1 cellular context compared by ENCODE assay signal in the genomic region with DNA sequence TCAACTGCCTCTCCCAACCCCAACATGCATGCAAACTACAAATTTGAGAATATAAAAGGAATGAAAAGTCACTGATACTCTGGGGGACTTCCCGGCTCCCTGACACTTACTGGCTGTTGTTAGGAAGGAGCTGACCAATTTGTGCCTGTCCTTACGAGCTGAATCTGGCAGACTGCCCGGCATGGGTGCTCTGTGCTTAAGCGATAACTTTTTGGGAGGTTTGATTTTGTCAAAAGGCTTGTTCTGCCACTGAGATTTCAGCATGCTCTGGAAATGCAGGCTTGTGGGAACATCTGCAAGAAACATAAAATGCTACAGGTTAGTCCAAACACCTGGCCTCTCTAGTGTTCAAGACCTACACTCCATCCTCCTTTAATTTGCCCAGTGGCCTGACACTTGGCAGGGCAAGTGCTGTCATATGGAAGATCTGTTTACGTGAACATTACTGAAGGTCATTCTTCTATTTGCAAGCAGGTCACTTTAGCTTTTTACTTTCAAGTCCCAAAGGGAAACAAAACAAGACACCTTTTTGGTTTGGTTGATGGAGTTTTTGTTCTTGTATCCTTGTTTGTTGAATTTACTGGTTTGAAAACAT.
TF ChIP-seq lines count a peak whose summit lies in the region.

No MANE protein-coding gene starts in this region.

TF ChIP-seq in GM23338, 12 proteins besides CTCF, POLR2A, EP300 and RAD21 (continued from another document):
- TF ChIP-seq, protein P1, sequence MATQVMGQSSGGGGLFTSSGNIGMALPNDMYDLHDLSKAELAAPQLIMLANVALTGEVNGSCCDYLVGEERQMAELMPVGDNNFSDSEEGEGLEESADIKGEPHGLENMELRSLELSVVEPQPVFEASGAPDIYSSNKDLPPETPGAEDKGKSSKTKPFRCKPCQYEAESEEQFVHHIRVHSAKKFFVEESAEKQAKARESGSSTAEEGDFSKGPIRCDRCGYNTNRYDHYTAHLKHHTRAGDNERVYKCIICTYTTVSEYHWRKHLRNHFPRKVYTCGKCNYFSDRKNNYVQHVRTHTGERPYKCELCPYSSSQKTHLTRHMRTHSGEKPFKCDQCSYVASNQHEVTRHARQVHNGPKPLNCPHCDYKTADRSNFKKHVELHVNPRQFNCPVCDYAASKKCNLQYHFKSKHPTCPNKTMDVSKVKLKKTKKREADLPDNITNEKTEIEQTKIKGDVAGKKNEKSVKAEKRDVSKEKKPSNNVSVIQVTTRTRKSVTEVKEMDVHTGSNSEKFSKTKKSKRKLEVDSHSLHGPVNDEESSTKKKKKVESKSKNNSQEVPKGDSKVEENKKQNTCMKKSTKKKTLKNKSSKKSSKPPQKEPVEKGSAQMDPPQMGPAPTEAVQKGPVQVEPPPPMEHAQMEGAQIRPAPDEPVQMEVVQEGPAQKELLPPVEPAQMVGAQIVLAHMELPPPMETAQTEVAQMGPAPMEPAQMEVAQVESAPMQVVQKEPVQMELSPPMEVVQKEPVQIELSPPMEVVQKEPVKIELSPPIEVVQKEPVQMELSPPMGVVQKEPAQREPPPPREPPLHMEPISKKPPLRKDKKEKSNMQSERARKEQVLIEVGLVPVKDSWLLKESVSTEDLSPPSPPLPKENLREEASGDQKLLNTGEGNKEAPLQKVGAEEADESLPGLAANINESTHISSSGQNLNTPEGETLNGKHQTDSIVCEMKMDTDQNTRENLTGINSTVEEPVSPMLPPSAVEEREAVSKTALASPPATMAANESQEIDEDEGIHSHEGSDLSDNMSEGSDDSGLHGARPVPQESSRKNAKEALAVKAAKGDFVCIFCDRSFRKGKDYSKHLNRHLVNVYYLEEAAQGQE (IDR thresholded peaks at IDR 0.05; ENCODE audit: unreplicated experiment) = no peak
TF ChIP-seq in GM23338: peak in this region for 0.
